Comparison of ENCODE assay signal across 8 cellular contexts in genomic region chr9:129885670-129886106, GRCh38. TPM values are rescaled to one million over a fixed set of nuclear protein-coding genes. Genes with fewer than 3 reads are reported as not detected.
A peak's percentile ranks its signal among the peaks of the same experiment; 100 is the strongest.
DNase-seq lines count a peak whose midpoint lies in the region; ATAC-seq and TF ChIP-seq lines count a peak whose summit lies in the region.

No MANE protein-coding gene starts in this region.

- no peaks in the 10 kb centered on the region for H3K27me3 ChIP-seq in dorsolateral prefrontal cortex
- H3K27me3 ChIP-seq in lower lobe of right lung (ENCODE audit: low read depth), result no peaks in the 10 kb centered on the region

- ATAC-seq in HG03108 (IDR thresholded peaks at IDR 0.05; ENCODE audit: unreplicated experiment) (peak; percentile 31), lower lobe of right lung (peak; percentile 94 to 95), GM18873 (IDR thresholded peaks at IDR 0.05; ENCODE audit: low FRiP score, unreplicated experiment) (no peak)

- POLR2A ChIA-PET in activated CD4-positive, alpha-beta memory T cell treated with anti-CD3 and anti-CD28 coated beads for 36 hours (lab: Charles Lee), result interaction anchor here (0.8 to 4.7 kb wide), 13 partner anchors 10 to 168 kb away, joined by 3 to 76 read pairs (median 4); partner anchors contain the start of genes C9orf78, FNBP1 and GPR107

- peaks cover 51% of the 10 kb centered on the region for H3K4me1 Mint-ChIP-seq in activated CD4-positive, alpha-beta memory T cell treated with anti-CD3 and anti-CD28 coated beads for 36 hours (ENCODE audit: low read depth)

- peak overlapping the region; percentile 97 for H3K27ac Mint-ChIP-seq in activated CD4-positive, alpha-beta memory T cell treated with anti-CD3 and anti-CD28 coated beads for 36 hours

- peak; percentile 94 for TF ChIP-seq CTCF in GM12874 (IDR thresholded peaks at IDR 0.05; ENCODE audit: insufficient read depth, low read depth, low read length)
- TF ChIP-seq CTCF in dorsolateral prefrontal cortex (IDR thresholded peaks at IDR 0.05 in 54 of 56, conservative IDR thresholded peaks at IDR 0.05 in 2 of 56; ENCODE audit: low read depth in 1 of 56, partially characterized antibody in 56 of 56), result peak; percentile 22 to 97 (median 88)
- TF ChIP-seq CTCF in lower lobe of right lung (IDR thresholded peaks at IDR 0.05), result peak; percentile 94

- intact Hi-C loops in activated CD4-positive, alpha-beta memory T cell treated with anti-CD3 and anti-CD28 coated beads for 36 hours (cut with micrococcal nuclease), result loop anchor here (2.0 to 5.0 kb wide), 6 partner anchors 47 to 1757 kb away; no protein-coding TSS in a partner anchor
- intact Hi-C loops in dorsolateral prefrontal cortex (cut with DNase I), result loop anchor here (2.0 to 10.0 kb wide), 8 partner anchors 37 to 459 kb away; partner anchors contain the start of gene FNBP1 (in 1 of the 2)
- intact Hi-C loops in lower lobe of right lung (cut with DNase I), result no loop called here

- H3K4me3 Mint-ChIP-seq in activated CD4-positive, alpha-beta memory T cell treated with anti-CD3 and anti-CD28 coated beads for 36 hours, result peak overlapping the region; percentile 93

- peak; percentile 47 for DNase-seq in NCI-H748 treated with DMSO at 0.1 percent for 48 hours (lab: John Stamatoyannopoulos, UW)
- DNase-seq in activated CD4-positive, alpha-beta memory T cell treated with anti-CD3 and anti-CD28 coated beads for 36 hours, result peak; percentile 96
- DNase-seq in dorsolateral prefrontal cortex, result peak; percentile 72 to 88 (median 80)
- DNase-seq in lower lobe of right lung, result peak; percentile 96
- DNase-seq in stimulated activated CD4-positive, alpha-beta T cell treated with anti-CD3 and anti-CD28 coated beads, Interleukin-4, amount 100 ng/mL, for 4 hours, result peak; percentile 88 to 90

- H3K27me3 Mint-ChIP-seq in activated CD4-positive, alpha-beta memory T cell treated with anti-CD3 and anti-CD28 coated beads for 36 hours, result no peaks in the 10 kb centered on the region

- H3K36me3 Mint-ChIP-seq in activated CD4-positive, alpha-beta memory T cell treated with anti-CD3 and anti-CD28 coated beads for 36 hours, result peaks cover 33% of the 10 kb centered on the region

- H3K27ac ChIP-seq in dorsolateral prefrontal cortex (peak overlapping the region; percentile 36 to 94 (median 88)), lower lobe of right lung (peak overlapping the region; percentile 87)

- peaks cover 65% of the 10 kb centered on the region for H3K4me1 ChIP-seq in lower lobe of right lung

- H3K4me3 ChIP-seq in dorsolateral prefrontal cortex (peak overlapping the region in 57 of 59 donors; percentile 10 to 64 (median 40)), lower lobe of right lung (peak overlapping the region; percentile 55)

- no peaks in the 10 kb centered on the region for H3K9me3 ChIP-seq in lower lobe of right lung

- peaks cover 5% of the 10 kb centered on the region for H3K9me3 Mint-ChIP-seq in activated CD4-positive, alpha-beta memory T cell treated with anti-CD3 and anti-CD28 coated beads for 36 hours

- CTCF ChIA-PET in activated CD4-positive, alpha-beta memory T cell treated with anti-CD3 and anti-CD28 coated beads for 36 hours (lab: Charles Lee), result interaction anchor here (0.7 to 2.6 kb wide), 35 partner anchors 9 to 356 kb away, joined by 3 to 23 read pairs (median 5); partner anchors contain the start of genes C9orf78, FNBP1, GPR107 and TOR1B

- H3K36me3 ChIP-seq in lower lobe of right lung, result no peaks in the 10 kb centered on the region

RNA-seq across cellular contexts. Expression of gene USP20, which starts 50.4 kb away (rescaled TPM):
- total RNA-seq in activated CD4-positive, alpha-beta memory T cell treated with anti-CD3 and anti-CD28 coated beads for 36 hours, result 10 to 100 TPM; 51.6 to 55.3 TPM
- total RNA-seq in dorsolateral prefrontal cortex (10 to 100 TPM; 44.3 to 74.1 (median 56.9) TPM), lower lobe of right lung (27.0 TPM)

RNA-seq across cellular contexts. Expression of gene C9orf78, which starts 50.6 kb away (rescaled TPM):
- total RNA-seq in activated CD4-positive, alpha-beta memory T cell treated with anti-CD3 and anti-CD28 coated beads for 36 hours, result 10 to 100 TPM; 43.6 to 47.0 TPM
- total RNA-seq in dorsolateral prefrontal cortex (10 to 100 TPM; 33.2 to 64.4 (median 43.1) TPM), lower lobe of right lung (42.0 TPM)
